Comparison of ENCODE assay signal across 8 cellular contexts in the genomic region with DNA sequence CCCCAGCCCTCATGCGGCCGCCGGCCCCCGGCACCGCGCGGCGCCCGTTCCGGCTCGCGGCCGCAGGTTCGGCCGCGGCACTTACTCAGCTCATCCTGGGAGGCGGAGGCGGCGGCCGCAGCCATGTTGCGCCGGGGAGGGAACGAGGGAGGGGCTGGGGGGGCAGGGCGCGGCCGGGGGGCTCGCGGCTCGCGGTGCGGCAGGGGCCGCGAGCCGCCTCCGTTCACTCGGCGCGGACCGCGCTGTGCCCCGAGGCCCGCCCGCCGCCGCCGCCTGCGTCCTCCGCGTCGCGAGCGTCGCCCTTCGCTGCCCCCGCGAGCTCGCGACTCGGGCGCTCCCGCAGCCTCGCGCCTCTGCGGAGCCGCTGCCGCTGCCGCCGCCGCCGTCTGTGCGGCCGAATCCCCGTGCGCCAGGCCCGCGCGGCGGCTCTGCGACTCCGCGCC. TPM values are rescaled to one million over a fixed set of nuclear protein-coding genes. Genes with fewer than 3 reads are reported as not detected.
DNase-seq lines count a peak whose midpoint lies in the region; FAIRE-seq and TF ChIP-seq lines count a peak whose summit lies in the region.

No MANE protein-coding gene starts in this region.

- FAIRE-seq in frontal cortex (lab: Jason Lieb, UNC), result no peak

- H3K4me1 ChIP-seq in sigmoid colon, result peaks cover 0 to 41% (median 23%) of the 10 kb centered on the region in 4 donors

- peaks cover 2% of the 10 kb centered on the region for H3K27me3 Mint-ChIP-seq in activated T-cell treated with anti-CD3 and anti-CD28 coated beads, Interleukin-2, amount 50 U/mL, for 24 hours

- no peak for TF ChIP-seq EP300 in sigmoid colon (IDR thresholded peaks at IDR 0.05)

- intact Hi-C loops in sigmoid colon (cut with DNase I), result loop anchor here (1.0 to 10.0 kb wide), 4 partner anchors 42 to 899 kb away; a partner anchor contains a TSS

- H3K36me3 Mint-ChIP-seq in activated T-cell treated with anti-CD3 and anti-CD28 coated beads, Interleukin-2, amount 50 U/mL, for 24 hours (ENCODE audit: low read depth), result peaks cover 26% of the 10 kb centered on the region

- H3K4me3 Mint-ChIP-seq in activated T-cell treated with anti-CD3 and anti-CD28 coated beads, Interleukin-2, amount 50 U/mL, for 24 hours, result peak overlapping the region; percentile 45

- H3K27ac ChIP-seq in sigmoid colon, result peak overlapping the region; percentile 98 to 100 (median 99)

- no peak for TF ChIP-seq CTCF in NB4 (IDR thresholded peaks at IDR 0.05; ENCODE audit: low read depth, low read length)
- TF ChIP-seq CTCF in sigmoid colon (IDR thresholded peaks at IDR 0.05), result no peak

- WGBS in sigmoid colon, 2 donors, result 0 to 1% methylated on average over 81 of the region's 81 CpGs

- H3K9me3 ChIP-seq in sigmoid colon, result no peaks in the 10 kb centered on the region

- peaks cover 38% of the 10 kb centered on the region for H3K4me1 Mint-ChIP-seq in activated T-cell treated with anti-CD3 and anti-CD28 coated beads, Interleukin-2, amount 50 U/mL, for 24 hours (ENCODE audit: low read depth)

- H3K36me3 ChIP-seq in H7 (replicated peaks; ENCODE audit: control insufficient read depth, insufficient read depth, low read length) (no peaks in the 10 kb centered on the region), sigmoid colon (no peaks in the 10 kb centered on the region)

- TF ChIP-seq POLR2A in NB4 (IDR thresholded peaks at IDR 0.05; ENCODE audit: extremely low read depth, insufficient read length) (no peak), sigmoid colon (IDR thresholded peaks at IDR 0.05) (no peak)

- peak; percentile 51 for DNase-seq in NCI-H2196 (lab: John Stamatoyannopoulos, UW; ENCODE audit: unreplicated experiment)
- DNase-seq in NCI-H2196 treated with DMSO at 0.1 percent for 48 hours (lab: John Stamatoyannopoulos, UW; ENCODE audit: unreplicated experiment), result no peak
- DNase-seq in H7, result peak; percentile 91
- peak; percentile 69 for DNase-seq in NB4 (ENCODE audit: low read depth)
- no peak for DNase-seq in activated T-cell treated with anti-CD3 and anti-CD28 coated beads, Interleukin-2, amount 50 U/mL, for 24 hours
- peak; percentile 66 to 86 for DNase-seq in frontal cortex (ENCODE audit: low spot score in 2 of 2)
- DNase-seq in sigmoid colon, result no peak
- no peak for DNase-seq in kidney tubule cell (ENCODE audit: low spot score)

- no peaks in the 10 kb centered on the region for H3K9me3 Mint-ChIP-seq in activated T-cell treated with anti-CD3 and anti-CD28 coated beads, Interleukin-2, amount 50 U/mL, for 24 hours

- H3K27me3 ChIP-seq in H7 (ENCODE audit: control insufficient read depth, insufficient read depth, low read length), result no peaks in the 10 kb centered on the region
- H3K27me3 ChIP-seq in sigmoid colon, result no peaks in the 10 kb centered on the region

- peak overlapping the region; percentile 80 for H3K4me3 ChIP-seq in H7 (ENCODE audit: insufficient read depth, low read depth, low read length)
- peak overlapping the region; percentile 80 for H3K4me3 ChIP-seq in NB4 (ENCODE audit: low read depth, low read length)
- peak overlapping the region; percentile 68 to 98 (median 90) for H3K4me3 ChIP-seq in sigmoid colon

- no peak overlapping the region for H3K27ac Mint-ChIP-seq in activated T-cell treated with anti-CD3 and anti-CD28 coated beads, Interleukin-2, amount 50 U/mL, for 24 hours

RNA-seq across cellular contexts. Expression of a gene that starts 0.7 kb away (rescaled TPM):
- 92.6 and 111 TPM in 2 replicates for total RNA-seq in H7 (2014; rRNA removed; shearing (Covaris generic))
- total RNA-seq in frontal cortex (95.0 TPM), sigmoid colon (10 to 100 TPM; 61.4 to 92.8 (median 75.0) TPM)
- 10 to 100 TPM; 17.4 to 24.3 (median 19.9) TPM for polyA plus RNA-seq in sigmoid colon

RNA-seq across cellular contexts. Expression of a gene that starts 41.5 kb away (rescaled TPM):
- 50.3 and 62.9 TPM in 2 replicates for total RNA-seq in H7 (2014; rRNA removed; shearing (Covaris generic))
- total RNA-seq in frontal cortex (37.1 TPM), sigmoid colon (10 to 100 TPM; 19.7 to 22.7 (median 21.3) TPM)
- under 1 TPM in 2 of 3 donors, not detected in 1; 0.23 to 0.77 TPM for polyA plus RNA-seq in sigmoid colon

Comparison
In these comparisons a context has a peak if more than half of its experiments do, and no peak if none do; other contexts are left out.
1. DNase-seq: peak in NCI-H2196 (single experiment), H7 (single experiment), NB4 (single experiment) and frontal cortex (2 of 2); none in NCI-H2196 treated with DMSO at 0.1 percent for 48 hours (single experiment), activated T-cell treated with anti-CD3 and anti-CD28 coated beads, Interleukin-2, amount 50 U/mL, for 24 hours (single experiment), sigmoid colon (single experiment) and kidney tubule cell (single experiment).
2. Peak in every context shown above with its lines, with median percentiles within 50 percentile points of each other: H3K4me3 ChIP-seq.